In the genomic region with DNA sequence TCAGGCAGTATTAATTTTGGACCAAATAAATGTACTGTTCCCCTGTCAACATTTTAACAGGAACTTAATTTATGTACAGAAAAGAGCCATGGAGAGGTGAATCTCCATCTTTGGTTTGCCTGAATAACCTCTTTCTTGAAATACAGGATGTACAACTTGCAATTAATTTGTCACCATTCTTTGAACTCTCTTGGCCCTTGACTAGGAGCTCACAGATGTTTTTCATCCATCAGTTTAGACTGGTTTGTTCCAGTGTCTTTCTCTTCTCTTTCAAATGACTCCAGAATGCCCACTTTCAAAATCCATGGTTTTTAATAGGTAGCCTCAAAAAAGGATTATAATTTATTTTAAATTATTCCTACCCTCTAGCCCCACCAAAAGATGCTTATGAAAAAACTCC, we compare ENCODE assay signal across 8 cellular contexts. TPM values are rescaled to one million over a fixed set of nuclear protein-coding genes. Genes with fewer than 3 reads are reported as not detected.
"Had no signal": no experiment of that assay in that cellular context is flagged by ENCODE, and none has a peak within 500 bp of the region (broad histone marks: within the 10 kb centered on the region; RNA-seq: fewer than 3 reads in every experiment).

No MANE protein-coding gene starts in this region.

- H3K4me3 Mint-ChIP-seq: HFFc6, IgD-negative memory B cell had no signal

- H3K4me1 ChIP-seq: HAP-1 had no signal

- H3K9me3 ChIP-seq: HAP-1 had no signal

- H3K27ac Mint-ChIP-seq: HFFc6, IgD-negative memory B cell had no signal

- H3K27ac ChIP-seq: GM23248, HL-60 had no signal

- H3K9ac ChIP-seq: GM23248 had no signal

- H3K27me3 Mint-ChIP-seq: IgD-negative memory B cell had no signal

- H2AFZ ChIP-seq: GM23248 had no signal

- H3K4me3 ChIP-seq: GM23248, HAP-1 had no signal

- H3K9me3 Mint-ChIP-seq: HFFc6, IgD-negative memory B cell had no signal

- DNase-seq: GM23248, GOT3, H7, HFFc6, KBM-7 had no signal

- H3K36me3 ChIP-seq: HAP-1 had no signal

RNA-seq across cellular contexts. Expression of a gene that starts 5.0 kb away (rescaled TPM):
- total RNA-seq: H7 had no signal
